Comparison of ENCODE assay signal across 4 cellular contexts in genomic region chr6:114313816-114314215, GRCh38. TPM values are rescaled to one million over a fixed set of nuclear protein-coding genes. Genes with fewer than 3 reads are reported as not detected.
"Had no signal": no experiment of that assay in that cellular context is flagged by ENCODE, and none has a peak within 500 bp of the region (broad histone marks: within the 10 kb centered on the region; RNA-seq: fewer than 3 reads in every experiment).

No MANE protein-coding gene starts in this region.

RNA-seq across cellular contexts. Expression of gene HS3ST5, which starts 29.0 kb away (rescaled TPM):
- total RNA-seq: HT-29, IMR-90, K562 had no signal
- polyA plus RNA-seq: IgD-negative memory B cell, IMR-90, K562 had no signal
